8 cellular contexts compared by ENCODE assay signal in genomic region chr11:72782081-72782920, GRCh38. TPM values are rescaled to one million over a fixed set of nuclear protein-coding genes. Genes with fewer than 3 reads are reported as not detected.
DNase-seq lines count a peak whose midpoint lies in the region; ATAC-seq, FAIRE-seq and TF ChIP-seq lines count a peak whose summit lies in the region.

No MANE protein-coding gene starts in this region.

- CTCF ChIA-PET in A549 (lab: Yijun Ruan, JAX): interaction anchor here (0.6 to 3.6 kb wide), 10 partner anchors 9 to 395 kb away, joined by 3 to 35 read pairs (median 4); partner anchors contain the start of gene STARD10

- peaks cover 7% of the 10 kb centered on the region for H3K27me3 Mint-ChIP-seq in endodermal cell (ENCODE audit: insufficient read depth)

- H3K4me1 ChIP-seq in A549: peaks cover 36% of the 10 kb centered on the region
- H3K4me1 ChIP-seq in OCI-LY1 (ENCODE audit: insufficient read depth, low read length, severe bottlenecking): peaks cover 12% of the 10 kb centered on the region
- peaks cover 4% of the 10 kb centered on the region for H3K4me1 ChIP-seq in endodermal cell (ENCODE audit: control insufficient read depth, insufficient read depth, low read length)
- H3K4me1 ChIP-seq in pancreas: peaks cover 19 to 47% (median 32%) of the 10 kb centered on the region in 3 donors

- H3K9me3 ChIP-seq in A549 (no peaks in the 10 kb centered on the region), OCI-LY1 (ENCODE audit: low read length) (no peaks in the 10 kb centered on the region), endodermal cell (ENCODE audit: control insufficient read depth, low read length) (no peaks in the 10 kb centered on the region), pancreas (no peaks in the 10 kb centered on the region)

- H4K20me1 ChIP-seq in OCI-LY1 (ENCODE audit: insufficient read depth, low read length): no peaks in the 10 kb centered on the region

- H3K4me2 ChIP-seq in A549 (peak overlapping the region; percentile 98), OCI-LY1 (ENCODE audit: low read length) (peak overlapping the region; percentile 57)

- WGBS in A549 (ENCODE audit: missing lambda C conversion rate): 60% methylated on average over 13 of the region's 14 CpGs
- WGBS in endodermal cell (ENCODE audit: insufficient coverage in 1 of 2, insufficient read length in 1 of 2), 2 experiments: 33% methylated on average over 8 to 14 of the region's 14 CpGs
- 20 to 25% methylated on average over 14 of the region's 14 CpGs for WGBS in pancreas, 2 donors

- H3K27me3 ChIP-seq in OCI-LY1 (ENCODE audit: insufficient read depth, low read length) (peaks cover 8% of the 10 kb centered on the region; the same call in 1 of the 2 replicates), endodermal cell (ENCODE audit: control insufficient read depth, insufficient read depth, low read length, poor library complexity, severe bottlenecking) (peaks cover 14% of the 10 kb centered on the region), pancreas (no peaks in the 10 kb centered on the region)

- peak; percentile 17 to 53; a peak in 3 of 6 replicates for ATAC-seq in A549
- ATAC-seq in GM18868 (IDR thresholded peaks at IDR 0.05; ENCODE audit: unreplicated experiment): peak; percentile 37
- ATAC-seq in pancreas: peak in 3 of 4 donors; percentile 21 to 24 (median 23)
- ATAC-seq in HG03439 (IDR thresholded peaks at IDR 0.05; ENCODE audit: unreplicated experiment): no peak

- intact Hi-C loops in pancreas (cut with DNase I): loop anchor here in 1 of 3 donors (10.0 kb wide), 1 partner anchor 58 kb away; no protein-coding TSS in a partner anchor

- H3K9ac ChIP-seq in OCI-LY1 (ENCODE audit: low read length) (no peak overlapping the region), endodermal cell (ENCODE audit: extremely low read depth, low read length, poor library complexity, severe bottlenecking) (no peak overlapping the region)

- no peak for TF ChIP-seq CTCF in A549 (IDR thresholded peaks at IDR 0.05)
- TF ChIP-seq CTCF in OCI-LY1 (IDR thresholded peaks at IDR 0.05; ENCODE audit: low read length): no peak
- TF ChIP-seq CTCF in endodermal cell (conservative IDR thresholded peaks at IDR 0.05): no peak
- no peak for TF ChIP-seq CTCF in pancreas (IDR thresholded peaks at IDR 0.05)

- FAIRE-seq in A549 (lab: Jason Lieb, UNC): no peak
- FAIRE-seq in pancreas (lab: Jason Lieb, UNC): no peak

- POLR2A ChIA-PET in A549 (lab: Yijun Ruan, JAX): interaction anchor here (1.4 kb wide), 1 partner anchor 12 kb away, joined by 4 read pairs; the partner anchor contains the start of gene STARD10

- H3K36me3 ChIP-seq in OCI-LY1 (ENCODE audit: insufficient read depth, low read length) (no peaks in the 10 kb centered on the region), endodermal cell (ENCODE audit: control insufficient read depth, insufficient read depth, low read length) (no peaks in the 10 kb centered on the region), pancreas (no peaks in the 10 kb centered on the region)

- no peak overlapping the region for H2AFZ ChIP-seq in OCI-LY1 (ENCODE audit: low read length)

- H3K9me2 ChIP-seq in OCI-LY1 (ENCODE audit: low read depth, low read length): no peaks in the 10 kb centered on the region

- no peak for TF ChIP-seq RAD21 in A549 (conservative IDR thresholded peaks at IDR 0.05 in 1 of 2, IDR thresholded peaks at IDR 0.05 in 1 of 2)

- H3K4me3 Mint-ChIP-seq in endodermal cell: peak overlapping the region; percentile 65

- DNase-seq in A549 (ENCODE audit: low read depth in 1 of 2, low spot score in 1 of 2) (no peak), endodermal cell (peak; percentile 86), pancreas (peak in 5 of 6 donors; percentile 54 to 74 (median 56)), GM19238 (ENCODE audit: insufficient read length, low spot score) (no peak), cortex of kidney (lab: John Stamatoyannopoulos, UW) (no peak)

- H3K9me3 Mint-ChIP-seq in endodermal cell: no peaks in the 10 kb centered on the region

- no peaks in the 10 kb centered on the region for H3K36me3 Mint-ChIP-seq in endodermal cell (ENCODE audit: low read depth)

- H3K4me3 ChIP-seq in A549: peak overlapping the region; percentile 59
- H3K4me3 ChIP-seq in OCI-LY1 (ENCODE audit: low read depth, low read length, poor library complexity, severe bottlenecking): peak overlapping the region; percentile 45
- peak overlapping the region; percentile 60 for H3K4me3 ChIP-seq in endodermal cell (ENCODE audit: low read length)
- H3K4me3 ChIP-seq in pancreas: peak overlapping the region; percentile 26 to 77 (median 63)

- no peaks in the 10 kb centered on the region for H3K79me2 ChIP-seq in OCI-LY1 (ENCODE audit: insufficient read depth, low read length)

- no peaks in the 10 kb centered on the region for H3F3A ChIP-seq in OCI-LY1 (ENCODE audit: insufficient read depth, low read length)

- no peak overlapping the region for H3K27ac Mint-ChIP-seq in endodermal cell

- no peak for TF ChIP-seq POLR2A in A549 (IDR thresholded peaks at IDR 0.05; ENCODE audit: low read length)

- H3K4me1 Mint-ChIP-seq in endodermal cell: peaks cover 21% of the 10 kb centered on the region

- TF ChIP-seq EP300 in A549 (IDR thresholded peaks at IDR 0.05): no peak

- peak overlapping the region; percentile 61 to 94 for H3K27ac ChIP-seq in A549
- H3K27ac ChIP-seq in OCI-LY1 (ENCODE audit: low read depth, low read length, poor library complexity, severe bottlenecking): no peak overlapping the region
- H3K27ac ChIP-seq in endodermal cell (ENCODE audit: low read depth, low read length): no peak overlapping the region
- peak overlapping the region in 3 of 4 donors; percentile 50 to 93 (median 79) for H3K27ac ChIP-seq in pancreas

TF ChIP-seq in A549, 52 proteins besides CTCF, POLR2A, EP300 and RAD21:
- no peak for TF ChIP-seq RCOR1 (IDR thresholded peaks at IDR 0.05; ENCODE audit: low read depth, low read length)

RNA-seq across cellular contexts. Expression of gene STARD10, which starts 11.5 kb away (rescaled TPM):
- polyA plus RNA-seq in A549 (2011; rRNA removed) (21.2 and 25.0 TPM in 2 replicates), A549 (2017; fragmentation: RNase III; extraction: RNeasy Plus Mini Kit Qiagen cat#74134 plus additional on column Dnase treatment) (21.1 to 23.2 TPM (median 23.0 TPM) in 3 replicates), pancreas (100 to 1,000 TPM; 201 to 366 TPM)
- polyA plus RNA-seq in A549 (2012; cell fraction: cytosol; rRNA removed): 34.1 and 35.8 TPM in 2 replicates
- polyA plus RNA-seq in A549 (2012; cell fraction: nucleus; rRNA removed): 21.1 and 22.5 TPM in 2 replicates
- 31.6 and 39.6 TPM in 2 replicates for polyA minus RNA-seq in A549 (2011; rRNA and poly(A)+ RNA removed)
- total RNA-seq in endodermal cell (10 to 100 TPM; 32.2 to 33.3 TPM), pancreas (100 to 1,000 TPM in 5 of 6 donors, 10 to 100 TPM in 1; 99.5 to 187 (median 153) TPM)
- 23.2 TPM for polyA plus RNA-seq in endodermal cell (2013, experiment 1 of 2)
- polyA plus RNA-seq in endodermal cell (2013, experiment 2 of 2): 21.0 TPM

RNA-seq across cellular contexts. Expression of gene ARAP1, which starts 30.1 kb away (rescaled TPM):
- polyA plus RNA-seq in A549 (2011; rRNA removed) (28.9 and 29.5 TPM in 2 replicates), A549 (2017; fragmentation: RNase III; extraction: RNeasy Plus Mini Kit Qiagen cat#74134 plus additional on column Dnase treatment) (26.2 to 32.8 TPM (median 30.1 TPM) in 3 replicates), pancreas (10 to 100 TPM; 69.1 to 73.5 TPM)
- 31.6 and 32.7 TPM in 2 replicates for polyA plus RNA-seq in A549 (2012; cell fraction: cytosol; rRNA removed)
- polyA plus RNA-seq in A549 (2012; cell fraction: nucleus; rRNA removed): 105 and 129 TPM in 2 replicates
- polyA minus RNA-seq in A549 (2011; rRNA and poly(A)+ RNA removed): 43.3 and 61.6 TPM in 2 replicates
- total RNA-seq in endodermal cell (10 to 100 TPM; 74.4 to 88.3 TPM), pancreas (10 to 100 TPM; 21.5 to 72.0 (median 34.4) TPM)
- 33.5 TPM for polyA plus RNA-seq in endodermal cell (2013, experiment 1 of 2)
- 27.9 TPM for polyA plus RNA-seq in endodermal cell (2013, experiment 2 of 2)

RNA-seq across cellular contexts. Expression of gene ATG16L2, which starts 31.9 kb away (rescaled TPM):
- polyA plus RNA-seq in A549 (2011; rRNA removed) (6.1 and 6.2 TPM in 2 replicates), A549 (2017; fragmentation: RNase III; extraction: RNeasy Plus Mini Kit Qiagen cat#74134 plus additional on column Dnase treatment) (6.3 to 7.6 TPM (median 6.4 TPM) in 3 replicates), pancreas (10 to 100 TPM; 67.5 to 75.7 TPM)
- polyA plus RNA-seq in A549 (2012; cell fraction: cytosol; rRNA removed): 9.3 and 10.0 TPM in 2 replicates
- 76.5 and 80.0 TPM in 2 replicates for polyA plus RNA-seq in A549 (2012; cell fraction: nucleus; rRNA removed)
- polyA minus RNA-seq in A549 (2011; rRNA and poly(A)+ RNA removed): 6.5 and 6.8 TPM in 2 replicates
- total RNA-seq in endodermal cell (10 to 100 TPM; 32.2 to 34.2 TPM), pancreas (10 to 100 TPM in 5 of 6 donors, 1 to 10 TPM in 1; 4.5 to 31.7 (median 11.6) TPM)
- 21.4 TPM for polyA plus RNA-seq in endodermal cell (2013, experiment 1 of 2)
- 15.2 TPM for polyA plus RNA-seq in endodermal cell (2013, experiment 2 of 2)

Comparison
In these comparisons a context has a peak if more than half of its experiments do, and no peak if none do; other contexts are left out.
1. DNase-seq: peak in endodermal cell (single experiment) and pancreas (5 of 6); none in A549 (0 of 2), GM19238 (single experiment) and cortex of kidney (single experiment).
2. H3K27ac ChIP-seq: peak in A549 (2 of 2) and pancreas (3 of 4); none in OCI-LY1 (single experiment) and endodermal cell (single experiment).
3. Peak in every context shown above with its lines, with median percentiles within 50 percentile points of each other: H3K4me3 ChIP-seq.